ENCODE assay signal across 15 cellular contexts in genomic region chr3:16472593-16472992, GRCh38.
"Had no signal": no experiment of that assay in that cellular context is flagged by ENCODE, and none has a peak within 500 bp of the region (broad histone marks: within the 10 kb centered on the region; RNA-seq: fewer than 3 reads in every experiment).

No MANE protein-coding gene starts in this region.

- FAIRE-seq: bronchial epithelial cell, kidney, urothelium cell line had no signal

- H3K27me3 ChIP-seq: dorsolateral prefrontal cortex, right lobe of liver, spleen, thyroid gland had no signal

- H3K27ac ChIP-seq: right lobe of liver had no signal

- DNase-seq: anterior cingulate cortex, dorsolateral prefrontal cortex, endodermal cell, hippocampal formation, kidney, nephron progenitor cell, occipital lobe, right lobe of liver, spleen, T-helper 2 cell, thyroid gland had no signal

- H3K36me3 ChIP-seq: right lobe of liver had no signal

- H3K4me3 Mint-ChIP-seq: activated T-helper 1 cell treated with anti-CD3 and anti-CD28 coated beads, Interleukin-12 subunit alpha, Interleukin-12 subunit beta, Interleukin-2, Interleukin-4 antibody, amounts not matched to agents 30 ng/mL and 10 ng/mL and 1 ng/mL, durations not matched to agents 14 hours and 24 hours and 36 hours; endodermal cell; nephron progenitor cell had no signal

- H3K4me3 ChIP-seq: dorsolateral prefrontal cortex, right lobe of liver, spleen, thyroid gland had no signal

- H3K9me3 ChIP-seq: thyroid gland had no signal

- H3K27ac Mint-ChIP-seq: activated T-helper 1 cell treated with anti-CD3 and anti-CD28 coated beads, Interleukin-12 subunit alpha, Interleukin-12 subunit beta, Interleukin-2, Interleukin-4 antibody, amounts not matched to agents 30 ng/mL and 10 ng/mL and 1 ng/mL, durations not matched to agents 14 hours and 24 hours and 36 hours; endodermal cell; nephron progenitor cell; progenitor cell of endocrine pancreas had no signal
